1 cellular context compared by ENCODE assay signal in the genomic region with DNA sequence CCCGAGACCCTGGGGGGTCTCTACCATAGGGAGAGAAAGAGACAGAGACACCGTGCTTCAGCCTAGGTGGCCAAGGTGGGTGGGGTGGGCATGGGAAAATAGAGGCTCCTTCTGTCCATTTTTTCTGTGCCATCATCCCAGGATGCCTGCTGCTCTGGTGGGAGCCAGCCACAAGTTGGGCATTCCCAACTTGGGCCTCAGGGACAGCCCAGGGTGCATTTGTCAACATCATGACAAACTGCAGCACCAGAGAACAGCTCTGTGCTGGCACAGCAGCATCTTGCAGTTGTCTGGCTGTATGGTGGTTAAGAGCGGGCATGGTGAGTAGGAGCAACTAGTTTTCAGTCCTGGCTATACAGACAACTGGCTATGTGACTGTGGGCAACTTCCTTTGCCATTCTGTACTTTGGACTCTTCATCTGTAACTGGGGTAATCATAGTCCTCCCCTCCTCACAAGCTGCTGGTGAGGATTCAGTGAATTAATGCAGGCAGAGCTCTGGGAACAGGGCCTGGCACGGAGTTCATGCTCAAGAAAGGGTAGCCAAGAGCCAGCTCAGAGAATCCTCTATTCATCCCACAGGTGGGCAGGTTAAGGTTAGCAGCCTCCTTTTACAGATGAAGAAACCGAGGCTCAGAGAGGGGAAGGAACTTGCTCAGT.
TF ChIP-seq lines count a peak whose summit lies in the region.

No MANE protein-coding gene starts in this region.

TF ChIP-seq in Ishikawa, 13 proteins besides CTCF, POLR2A, EP300 and RAD21 (continued from another document):
- TF ChIP-seq MAX (IDR thresholded peaks at IDR 0.05) = no peak
- no peak for TF ChIP-seq FOXM1 (IDR thresholded peaks at IDR 0.05; ENCODE audit: borderline replicate concordance, low read depth)
- no peak for TF ChIP-seq TCF12 (IDR thresholded peaks at IDR 0.05; ENCODE audit: low read depth)
